In genomic region chr9:36986548-36987408, GRCh38 we compare ENCODE assay signal across 1 cellular context.
TF ChIP-seq lines count a peak whose summit lies in the region.

No MANE protein-coding gene starts in this region.

TF ChIP-seq in HEK293, 187 proteins besides CTCF, POLR2A, EP300 and RAD21 (continued from another document):
- TF ChIP-seq PBX3 (CRISPR knock-in tag; IDR thresholded peaks at IDR 0.05) (peak; percentile 47; the same call in 1 of the 2 replicates), ZNF404 (tag by site-specific recombination; IDR thresholded peaks at IDR 0.05) (no peak), ZBTB20 (tag by site-specific recombination; IDR thresholded peaks at IDR 0.05) (peak; percentile 32; the same call in 1 of the 2 replicates), ZNF639 (tag by site-specific recombination; IDR thresholded peaks at IDR 0.05) (no peak), SP3 (tag by site-specific recombination; IDR thresholded peaks at IDR 0.05) (no peak), ZNF585B (tag by site-specific recombination; IDR thresholded peaks at IDR 0.05) (no peak), ZFHX2 (tag by site-specific recombination; conservative IDR thresholded peaks at IDR 0.05) (peak; percentile 72), OSR2 (tag by site-specific recombination; IDR thresholded peaks at IDR 0.05) (no peak), ZNF48 (tag by site-specific recombination; IDR thresholded peaks at IDR 0.05) (no peak), ZNF843 (tag by site-specific recombination; IDR thresholded peaks at IDR 0.05) (no peak)
